In genomic region chr11:60993611-60994010, GRCh38 we compare ENCODE assay signal across 22 cellular contexts. TPM values are rescaled to one million over a fixed set of nuclear protein-coding genes. Genes with fewer than 3 reads are reported as not detected.
DNase-seq lines count a peak whose midpoint lies in the region; ATAC-seq and TF ChIP-seq lines count a peak whose summit lies in the region.
"Had no signal": no experiment of that assay in that cellular context is flagged by ENCODE, and none has a peak within 500 bp of the region (broad histone marks: within the 10 kb centered on the region; RNA-seq: fewer than 3 reads in every experiment).

No MANE protein-coding gene starts in this region.

- H3K27me3 ChIP-seq in CD8-positive, alpha-beta T cell (ENCODE audit: insufficient read depth, low read length): no peaks in the 10 kb centered on the region
- H3K27me3 ChIP-seq: body of pancreas, right lobe of liver had no signal

- H3K4me1 ChIP-seq in CD8-positive, alpha-beta T cell (ENCODE audit: insufficient read depth, low read length): peaks cover 57% of the 10 kb centered on the region
- no peaks in the 10 kb centered on the region for H3K4me1 ChIP-seq in HEK293 (ENCODE audit: control insufficient read depth, insufficient read depth, low read length)
- H3K4me1 ChIP-seq: right lobe of liver had no signal

- peak overlapping the region; percentile 36 for H3K4me3 Mint-ChIP-seq in CD8-positive, alpha-beta T cell
- peak overlapping the region; percentile 68 for H3K4me3 Mint-ChIP-seq in activated T-helper 1 cell treated with anti-CD3 and anti-CD28 coated beads, Interleukin-12 subunit alpha, Interleukin-12 subunit beta, Interleukin-2, Interleukin-4 antibody, amounts not matched to agents 30 ng/mL and 10 ng/mL and 1 ng/mL, durations not matched to agents 14 hours and 24 hours and 36 hours
- no peak overlapping the region for H3K4me3 Mint-ChIP-seq in osteocyte (ENCODE audit: unreplicated experiment)
- H3K4me3 Mint-ChIP-seq: B cell had no signal

- H3K9me3 ChIP-seq in CD8-positive, alpha-beta T cell (ENCODE audit: low read length): no peaks in the 10 kb centered on the region
- H3K9me3 ChIP-seq in HEK293 (ENCODE audit: control insufficient read depth, insufficient read depth, low read depth, low read length): no peaks in the 10 kb centered on the region
- H3K9me3 ChIP-seq: body of pancreas, right lobe of liver had no signal

- H3K9me3 Mint-ChIP-seq in CD8-positive, alpha-beta T cell: no peaks in the 10 kb centered on the region
- no peaks in the 10 kb centered on the region for H3K9me3 Mint-ChIP-seq in activated T-helper 1 cell treated with anti-CD3 and anti-CD28 coated beads, Interleukin-12 subunit alpha, Interleukin-12 subunit beta, Interleukin-2, Interleukin-4 antibody, amounts not matched to agents 30 ng/mL and 10 ng/mL and 1 ng/mL, durations not matched to agents 14 hours and 24 hours and 36 hours
- H3K9me3 Mint-ChIP-seq in osteocyte (ENCODE audit: unreplicated experiment): no peaks in the 10 kb centered on the region

- CTCF ChIA-PET in CD8-positive, alpha-beta T cell (lab: Charles Lee): interaction anchor here (1.1 to 1.5 kb wide), 5 partner anchors 12 to 194 kb away, joined by 3 to 6 read pairs (median 4); no protein-coding TSS in a partner anchor
- CTCF ChIA-PET in HEK293 (lab: Yijun Ruan, JAX): no interaction called here

- ATAC-seq in CD8-positive, alpha-beta T cell: no peak
- no peak for ATAC-seq in GM19395 (IDR thresholded peaks at IDR 0.05; ENCODE audit: unreplicated experiment)
- ATAC-seq: body of pancreas, right lobe of liver had no signal

- no peak for DNase-seq in CD8-positive, alpha-beta T cell
- no peak for DNase-seq in activated T-helper 1 cell treated with anti-CD3 and anti-CD28 coated beads, Interleukin-12 subunit alpha, Interleukin-12 subunit beta, Interleukin-2, Interleukin-4 antibody, amounts not matched to agents 30 ng/mL and 10 ng/mL and 1 ng/mL, durations not matched to agents 14 hours and 24 hours and 36 hours (ENCODE audit: low spot score)
- DNase-seq in left kidney (ENCODE audit: low read depth, low spot score): peak; percentile 26
- DNase-seq in osteocyte (ENCODE audit: extremely low spot score, unreplicated experiment): no peak
- no peak for DNase-seq in amniotic stem cell (lab: John Stamatoyannopoulos, UW)
- no peak for DNase-seq in NCI-H226
- DNase-seq: activated effector memory CD4-positive, alpha-beta T cell treated with Interleukin-2 at 50 U/mL for 16 hours; body of pancreas; DMS153; GM23248; midbrain; MV-4-11; NCI-H1930; right lobe of liver; SIG-M5; T-helper 9 cell; trophoblast cell had no signal

- no peak overlapping the region for H3K27ac ChIP-seq in CD8-positive, alpha-beta T cell (ENCODE audit: low read depth, low read length)
- no peak overlapping the region for H3K27ac ChIP-seq in HEK293 (ENCODE audit: extremely low read depth, low read depth, low read length)
- H3K27ac ChIP-seq: body of pancreas, epithelial cell of prostate, GM23248, HL-60, right lobe of liver had no signal

- no peak for TF ChIP-seq CTCF in CD8-positive, alpha-beta T cell (IDR thresholded peaks at IDR 0.05)
- TF ChIP-seq CTCF in HEK293 (tag by site-specific recombination; IDR thresholded peaks at IDR 0.05) (no peak), osteocyte (IDR thresholded peaks at IDR 0.05) (no peak)

- peak overlapping the region; percentile 78 for H3K27ac Mint-ChIP-seq in CD8-positive, alpha-beta T cell
- peak overlapping the region; percentile 95 for H3K27ac Mint-ChIP-seq in activated T-helper 1 cell treated with anti-CD3 and anti-CD28 coated beads, Interleukin-12 subunit alpha, Interleukin-12 subunit beta, Interleukin-2, Interleukin-4 antibody, amounts not matched to agents 30 ng/mL and 10 ng/mL and 1 ng/mL, durations not matched to agents 14 hours and 24 hours and 36 hours
- H3K27ac Mint-ChIP-seq in osteocyte (ENCODE audit: unreplicated experiment): no peak overlapping the region
- H3K27ac Mint-ChIP-seq: B cell had no signal

- H3K36me3 ChIP-seq in CD8-positive, alpha-beta T cell (ENCODE audit: insufficient read depth, low read length): peaks cover 37% of the 10 kb centered on the region
- no peaks in the 10 kb centered on the region for H3K36me3 ChIP-seq in HEK293 (ENCODE audit: control insufficient read depth in 2 of 2, insufficient read depth in 1 of 2, low read length in 2 of 2)
- H3K36me3 ChIP-seq: right lobe of liver had no signal

- no peaks in the 10 kb centered on the region for H3K27me3 Mint-ChIP-seq in CD8-positive, alpha-beta T cell (ENCODE audit: low read depth)
- H3K27me3 Mint-ChIP-seq in activated T-helper 1 cell treated with anti-CD3 and anti-CD28 coated beads, Interleukin-12 subunit alpha, Interleukin-12 subunit beta, Interleukin-2, Interleukin-4 antibody, amounts not matched to agents 30 ng/mL and 10 ng/mL and 1 ng/mL, durations not matched to agents 14 hours and 24 hours and 36 hours (ENCODE audit: insufficient read depth): no peaks in the 10 kb centered on the region
- peaks cover 53% of the 10 kb centered on the region for H3K27me3 Mint-ChIP-seq in osteocyte (ENCODE audit: unreplicated experiment)

- intact Hi-C loops in CD8-positive, alpha-beta T cell (cut with DNase I, micrococcal nuclease): no loop called here
- intact Hi-C loops in activated T-helper 1 cell treated with anti-CD3 and anti-CD28 coated beads, Interleukin-12 subunit alpha, Interleukin-12 subunit beta, Interleukin-2, Interleukin-4 antibody, amounts not matched to agents 30 ng/mL and 10 ng/mL and 1 ng/mL, durations not matched to agents 14 hours and 24 hours and 36 hours (cut with micrococcal nuclease): loop anchor here (1.0 to 2.0 kb wide), 5 partner anchors 7 to 193 kb away; no protein-coding TSS in a partner anchor

- peaks cover 80% of the 10 kb centered on the region for H3K36me3 Mint-ChIP-seq in CD8-positive, alpha-beta T cell
- peaks cover 54% of the 10 kb centered on the region for H3K36me3 Mint-ChIP-seq in activated T-helper 1 cell treated with anti-CD3 and anti-CD28 coated beads, Interleukin-12 subunit alpha, Interleukin-12 subunit beta, Interleukin-2, Interleukin-4 antibody, amounts not matched to agents 30 ng/mL and 10 ng/mL and 1 ng/mL, durations not matched to agents 14 hours and 24 hours and 36 hours (ENCODE audit: low read depth)
- no peaks in the 10 kb centered on the region for H3K36me3 Mint-ChIP-seq in osteocyte (ENCODE audit: unreplicated experiment)

- POLR2A ChIA-PET in CD8-positive, alpha-beta T cell (lab: Charles Lee): interaction anchor here (0.9 to 2.2 kb wide), 4 partner anchors 8 to 34 kb away, joined by 3 to 6 read pairs (median 4); no protein-coding TSS in a partner anchor
- POLR2A ChIA-PET in HEK293 (lab: Yijun Ruan, JAX): no interaction called here

- peaks cover 75% of the 10 kb centered on the region for H3K4me1 Mint-ChIP-seq in CD8-positive, alpha-beta T cell (ENCODE audit: low read depth)
- H3K4me1 Mint-ChIP-seq in activated T-helper 1 cell treated with anti-CD3 and anti-CD28 coated beads, Interleukin-12 subunit alpha, Interleukin-12 subunit beta, Interleukin-2, Interleukin-4 antibody, amounts not matched to agents 30 ng/mL and 10 ng/mL and 1 ng/mL, durations not matched to agents 14 hours and 24 hours and 36 hours (ENCODE audit: low read depth): peaks cover 72% of the 10 kb centered on the region
- H3K4me1 Mint-ChIP-seq in osteocyte (ENCODE audit: unreplicated experiment): no peaks in the 10 kb centered on the region

- no peak overlapping the region for H3K4me3 ChIP-seq in CD8-positive, alpha-beta T cell (ENCODE audit: low read depth, low read length)
- no peak overlapping the region for H3K4me3 ChIP-seq in HEK293 (ENCODE audit: low read depth, low read length)
- H3K4me3 ChIP-seq: body of pancreas, GM23248, right lobe of liver had no signal

TF ChIP-seq in HEK293, 187 proteins besides CTCF, POLR2A, EP300 and RAD21:
- TF ChIP-seq SCRT2 (tag by site-specific recombination; IDR thresholded peaks at IDR 0.05) (peak; percentile 81), SCRT1 (tag by site-specific recombination; IDR thresholded peaks at IDR 0.05; ENCODE audit: borderline replicate concordance) (peak; percentile 56; the same call in 1 of the 2 replicates), GLIS2 (tag by site-specific recombination; IDR thresholded peaks at IDR 0.05) (no peak)

RNA-seq across cellular contexts. Expression of gene CD6, which starts 22.1 kb away (rescaled TPM):
- total RNA-seq in CD8-positive, alpha-beta T cell: 100 to 1,000 TPM; 765 to 793 TPM
- 411 and 416 TPM in 2 replicates for total RNA-seq in activated T-helper 1 cell treated with anti-CD3 and anti-CD28 coated beads, Interleukin-12 subunit alpha, Interleukin-12 subunit beta, Interleukin-2, Interleukin-4 antibody, amounts not matched to agents 30 ng/mL and 10 ng/mL and 1 ng/mL, durations not matched to agents 14 hours and 24 hours and 36 hours
- total RNA-seq in osteocyte: not detected in 2 replicates
- total RNA-seq: GM23248 had no signal

RNA-seq across cellular contexts. Expression of gene SLC15A3, which starts 41.6 kb away (rescaled TPM):
- total RNA-seq in CD8-positive, alpha-beta T cell: 1 to 10 TPM; 6.3 to 9.0 TPM
- total RNA-seq in activated T-helper 1 cell treated with anti-CD3 and anti-CD28 coated beads, Interleukin-12 subunit alpha, Interleukin-12 subunit beta, Interleukin-2, Interleukin-4 antibody, amounts not matched to agents 30 ng/mL and 10 ng/mL and 1 ng/mL, durations not matched to agents 14 hours and 24 hours and 36 hours: 1.7 and 2.0 TPM in 2 replicates
- 11.6 and 14.6 TPM in 2 replicates for total RNA-seq in osteocyte

Comparison
In these comparisons a context has a peak if more than half of its experiments do, and no peak if none do; other contexts are left out.
1. RNA of gene CD6, which starts 22.1 kb away (total RNA-seq): 765 to 793 TPM in CD8-positive, alpha-beta T cell and 411 to 416 TPM in activated T-helper 1 cell treated with anti-CD3 and anti-CD28 coated beads, Interleukin-12 subunit alpha, Interleukin-12 subunit beta, Interleukin-2, Interleukin-4 antibody, amounts not matched to agents 30 ng/mL and 10 ng/mL and 1 ng/mL, durations not matched to agents 14 hours and 24 hours and 36 hours; not detected in osteocyte; every median in the first group is over 100 times any median in the second.